20 cellular contexts compared by ENCODE assay signal in the genomic region with DNA sequence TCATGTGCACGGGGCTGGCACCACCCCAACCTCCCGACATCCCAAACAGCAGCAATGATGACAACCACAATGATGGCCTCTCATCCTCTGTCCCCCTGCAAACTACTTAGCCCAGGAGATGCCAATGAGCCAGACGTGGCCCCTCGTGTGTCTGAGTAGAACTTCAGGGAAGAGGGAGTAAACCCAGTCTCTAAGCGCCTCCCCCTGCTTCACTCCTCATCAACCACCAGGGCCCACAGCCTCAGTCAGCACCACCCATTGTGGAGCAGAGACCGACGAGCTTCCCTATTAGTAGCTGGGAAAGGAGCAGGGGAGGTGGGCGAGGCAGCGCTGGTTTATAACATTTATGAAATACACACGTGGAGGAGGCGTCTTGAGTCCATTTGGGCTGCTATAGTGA.
DNase-seq lines count a peak whose midpoint lies in the region; ATAC-seq and TF ChIP-seq lines count a peak whose summit lies in the region.
"Had no signal": no experiment of that assay in that cellular context is flagged by ENCODE, and none has a peak within 500 bp of the region (broad histone marks: within the 10 kb centered on the region; RNA-seq: fewer than 3 reads in every experiment).

No MANE protein-coding gene starts in this region.

- H2AK5ac ChIP-seq in trophoblast cell (ENCODE audit: low read length), result no peak overlapping the region

- H3K4me2 ChIP-seq in trophoblast cell (ENCODE audit: low read length), result no peak overlapping the region

- POLR2A ChIA-PET in GM10248 (lab: Yijun Ruan, JAX), result no interaction called here

- TF ChIP-seq CTCF in GM13976 (IDR thresholded peaks at IDR 0.05; ENCODE audit: borderline replicate concordance, control extremely low read depth, extremely low read depth, insufficient read depth, missing control alignments) (no peak), coronary artery (IDR thresholded peaks at IDR 0.05) (no peak), GM10248 (IDR thresholded peaks at IDR 0.05; ENCODE audit: control extremely low read depth, extremely low read depth, low read depth, missing control alignments) (no peak)

- H4K91ac ChIP-seq in trophoblast cell (ENCODE audit: low read depth, low read length), result no peak overlapping the region

- H2BK120ac ChIP-seq in trophoblast cell (ENCODE audit: insufficient read depth, low read length, poor library complexity), result no peak overlapping the region

- no peak overlapping the region for H3K23ac ChIP-seq in trophoblast cell (ENCODE audit: low read length)

- DNase-seq in GM13976 (ENCODE audit: low spot score) (peak; percentile 23), coronary artery (ENCODE audit: low spot score) (peak; percentile 57), iPS-NIHi7 (ENCODE audit: extremely low spot score) (peak; percentile 16), GM10248 (ENCODE audit: extremely low spot score) (no peak), trophoblast cell (no peak)
- DNase-seq: C1 segment of cervical spinal cord; CD4-positive, CD25-positive, alpha-beta regulatory T cell; CD8-positive, alpha-beta memory T cell; COR-L47; DMS153; DMS79; GDM1; GOT3; HCEC 1CT; IMR-90; Karpas-422; KBM-7 had no signal

- no peak overlapping the region for H2BK12ac ChIP-seq in trophoblast cell (ENCODE audit: low read length)

- H4K12ac ChIP-seq in trophoblast cell (ENCODE audit: low read depth, low read length), result no peak overlapping the region

- no peaks in the 10 kb centered on the region for H3K36me3 ChIP-seq in trophoblast cell (ENCODE audit: control insufficient read depth in 1 of 2, insufficient read depth in 2 of 2, low read length in 2 of 2)

- CTCF ChIA-PET in GM10248 (lab: Yijun Ruan, JAX), result interaction anchor here (1.0 kb wide), 1 partner anchor 14 kb away, joined by 3 read pairs; no protein-coding TSS in a partner anchor

- H3K18ac ChIP-seq in trophoblast cell (ENCODE audit: low read length), result no peak overlapping the region

- no peak overlapping the region for H3K9ac ChIP-seq in trophoblast cell (ENCODE audit: low read length)

- peaks cover 5% of the 10 kb centered on the region for H3K9me3 ChIP-seq in trophoblast cell (ENCODE audit: insufficient read depth, low read depth, low read length)

- H3K4ac ChIP-seq in trophoblast cell (ENCODE audit: low read depth, low read length), result no peak overlapping the region

- no peaks in the 10 kb centered on the region for H3K79me2 ChIP-seq in trophoblast cell (ENCODE audit: control insufficient read depth, insufficient read depth, low read length, poor library complexity)

- H3K27me3 ChIP-seq in trophoblast cell (ENCODE audit: insufficient read depth, low read length), result peaks cover 4% of the 10 kb centered on the region

- no peaks in the 10 kb centered on the region for H3K79me1 ChIP-seq in trophoblast cell (ENCODE audit: low read length)

- no peak overlapping the region for H4K8ac ChIP-seq in trophoblast cell (ENCODE audit: low read depth, low read length)

- no peak overlapping the region for H2BK5ac ChIP-seq in trophoblast cell (ENCODE audit: low read depth, low read length, poor library complexity)

- H3K4me1 ChIP-seq in trophoblast cell (ENCODE audit: control insufficient read depth in 1 of 2, insufficient read depth in 2 of 2, low read length in 2 of 2), result no peaks in the 10 kb centered on the region

- ATAC-seq in HG02981 (IDR thresholded peaks at IDR 0.05; ENCODE audit: unreplicated experiment), result no peak
- ATAC-seq in GM18511 (IDR thresholded peaks at IDR 0.05; ENCODE audit: unreplicated experiment), result no peak

- no peak overlapping the region for H3K14ac ChIP-seq in trophoblast cell (ENCODE audit: low read length)

- WGBS in trophoblast cell (ENCODE audit: extremely low coverage, insufficient coverage, insufficient read length), result no CpG with 5 or more reads among the region's 11 CpGs

- in situ Hi-C loops in GM13976 (cut with MboI; ENCODE audit: low sequenced_read_pairs, unreplicated experiment), result no loop called here

- H3K4me3 ChIP-seq in coronary artery (no peak overlapping the region), trophoblast cell (ENCODE audit: low read depth, low read length) (no peak overlapping the region)

- no peak overlapping the region for H2AFZ ChIP-seq in trophoblast cell (ENCODE audit: insufficient read depth, low read length, poor library complexity)

- H3K27ac ChIP-seq in coronary artery (no peak overlapping the region), trophoblast cell (ENCODE audit: low read depth, low read length) (no peak overlapping the region)
- H3K27ac ChIP-seq: HL-60 had no signal

Comparison
In these comparisons a context has a peak if more than half of its experiments do, and no peak if none do; other contexts are left out.
1. DNase-seq: peak in GM13976 (single experiment), coronary artery (single experiment) and iPS-NIHi7 (single experiment); none in GM10248 (single experiment) and trophoblast cell (0 of 2).